ENCODE assay signal across 15 cellular contexts in the genomic region with DNA sequence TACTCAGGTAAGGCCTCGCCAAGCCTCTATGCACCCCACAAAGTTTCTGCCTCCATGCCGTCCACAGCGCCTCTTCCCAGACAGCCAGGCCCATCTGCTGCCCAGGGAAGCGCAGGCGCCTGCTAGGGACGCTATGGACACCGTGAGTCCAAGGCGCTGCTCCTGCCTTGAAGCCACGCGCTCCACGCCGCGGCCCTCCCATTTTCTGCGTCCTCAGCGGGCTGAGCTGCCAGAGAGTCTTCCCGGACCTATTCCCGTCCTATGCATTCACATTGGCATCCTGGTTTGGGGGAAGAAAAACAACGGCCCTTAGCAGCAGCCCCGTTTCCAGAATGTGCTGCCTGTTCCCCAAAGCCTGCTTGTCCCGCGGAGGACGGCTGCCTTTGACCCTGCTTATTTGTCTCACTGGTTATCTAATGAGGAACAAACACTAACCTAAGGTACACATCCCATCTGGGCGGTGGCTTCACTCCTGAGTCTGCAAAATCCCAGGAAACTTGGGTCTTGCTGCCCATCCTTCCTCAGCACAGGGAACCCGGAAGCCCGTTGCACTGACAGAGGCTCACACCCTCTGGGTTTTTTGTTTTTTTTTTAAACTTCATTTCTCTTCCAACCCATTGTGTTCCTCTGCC. TPM values are rescaled to one million over a fixed set of nuclear protein-coding genes. Genes with fewer than 3 reads are reported as not detected.
A peak's percentile ranks its signal among the peaks of the same experiment; 100 is the strongest.
DNase-seq lines count a peak whose midpoint lies in the region; ATAC-seq and TF ChIP-seq lines count a peak whose summit lies in the region.
"Had no signal": no experiment of that assay in that cellular context is flagged by ENCODE, and none has a peak within 500 bp of the region (broad histone marks: within the 10 kb centered on the region; RNA-seq: fewer than 3 reads in every experiment).

No MANE protein-coding gene starts in this region.

- H3K36me3 ChIP-seq in endodermal cell (ENCODE audit: control insufficient read depth, insufficient read depth, low read length) (peaks cover 9% of the 10 kb centered on the region), mesenchymal stem cell (ENCODE audit: control insufficient read depth in 1 of 2, insufficient read depth in 2 of 2, low read depth in 1 of 2, low read length in 2 of 2) (peaks cover 52 to 59% of the 10 kb centered on the region in 2 experiments)

- peak overlapping the region; percentile 31 for H2BK15ac ChIP-seq in mesenchymal stem cell (ENCODE audit: low read depth, poor library complexity, severe bottlenecking)

- WGBS in endodermal cell (ENCODE audit: insufficient coverage in 1 of 2, insufficient read length in 1 of 2), 2 experiments = 92 to 93% methylated on average over 21 to 25 of the region's 25 CpGs
- 97% methylated on average over 25 of the region's 25 CpGs for WGBS in mesenchymal stem cell

- no peaks in the 10 kb centered on the region for H3K79me1 ChIP-seq in mesenchymal stem cell (replicated peaks; ENCODE audit: low read length, poor library complexity, severe bottlenecking)

- H3K14ac ChIP-seq in mesenchymal stem cell (ENCODE audit: low read length in 2 of 2) = no peak overlapping the region

- H3K4ac ChIP-seq in mesenchymal stem cell (ENCODE audit: low read depth in 1 of 2, low read length in 2 of 2) = no peak overlapping the region

- peak overlapping the region; percentile 25 for H4K91ac ChIP-seq in mesenchymal stem cell (ENCODE audit: low read length)

- H3K4me2 ChIP-seq in mesenchymal stem cell (ENCODE audit: low read length, poor library complexity, severe bottlenecking) = no peak overlapping the region
- H3K4me2 ChIP-seq: BLaER1 had no signal

- no peak for TF ChIP-seq CTCF in endodermal cell (conservative IDR thresholded peaks at IDR 0.05)

- peak; percentile 60 for DNase-seq in Right ventricle myocardium inferior (ENCODE audit: missing footprints)
- no peak for DNase-seq in Right ventricle myocardium superior
- no peak for DNase-seq in endodermal cell
- DNase-seq in mesenchymal stem cell = no peak
- no peak for DNase-seq in KG1 (lab: John Stamatoyannopoulos, UW)
- no peak for DNase-seq in OCI-M2 (lab: John Stamatoyannopoulos, UW; ENCODE audit: unreplicated experiment)
- DNase-seq: AML-193; Caco-2; CD8-positive, alpha-beta memory T cell; DND-41; GDM1 had no signal

- H2AFZ ChIP-seq in mesenchymal stem cell (ENCODE audit: low read depth, low read length) = no peak overlapping the region

- no peak overlapping the region for H2BK120ac ChIP-seq in mesenchymal stem cell (ENCODE audit: low read depth, low read length)

- H4K8ac ChIP-seq in mesenchymal stem cell (ENCODE audit: low read length) = no peak overlapping the region

- H3K9ac ChIP-seq in endodermal cell (ENCODE audit: extremely low read depth, low read length, poor library complexity, severe bottlenecking) (no peak overlapping the region), mesenchymal stem cell (ENCODE audit: low read length) (no peak overlapping the region)
- H3K9ac ChIP-seq: BLaER1 had no signal

- H3K9me3 Mint-ChIP-seq in endodermal cell = no peaks in the 10 kb centered on the region
- H3K9me3 Mint-ChIP-seq: CD8-positive, alpha-beta memory T cell had no signal

- no peaks in the 10 kb centered on the region for H3K27me3 ChIP-seq in endodermal cell (ENCODE audit: control insufficient read depth, insufficient read depth, low read length, poor library complexity, severe bottlenecking)
- no peaks in the 10 kb centered on the region for H3K27me3 ChIP-seq in mesenchymal stem cell (ENCODE audit: control insufficient read depth in 1 of 2, insufficient read depth in 1 of 2, low read length in 2 of 2)
- H3K27me3 ChIP-seq: BLaER1 had no signal

- no peak overlapping the region for H3K18ac ChIP-seq in mesenchymal stem cell (ENCODE audit: low read depth in 1 of 2, low read length in 2 of 2)

- peaks cover 18% of the 10 kb centered on the region for H3K36me3 Mint-ChIP-seq in endodermal cell (ENCODE audit: low read depth)

- H3K4me1 ChIP-seq in endodermal cell (ENCODE audit: control insufficient read depth, insufficient read depth, low read length) (peaks cover 2% of the 10 kb centered on the region), mesenchymal stem cell (ENCODE audit: control insufficient read depth, insufficient read depth, low read depth, low read length) (peaks cover 7% of the 10 kb centered on the region)
- H3K4me1 ChIP-seq: BLaER1, Caco-2 had no signal

- H3K4me3 ChIP-seq in endodermal cell (ENCODE audit: low read length) (no peak overlapping the region), mesenchymal stem cell (ENCODE audit: insufficient read depth in 1 of 2, low read depth in 1 of 2, low read length in 2 of 2) (no peak overlapping the region)
- H3K4me3 ChIP-seq: BLaER1 had no signal

- no peak overlapping the region for H2AK5ac ChIP-seq in mesenchymal stem cell (ENCODE audit: low read length, severe bottlenecking)

- intact Hi-C loops in Right ventricle myocardium inferior (cut with DNase I) = no loop called here
- intact Hi-C loops in Right ventricle myocardium superior (cut with DNase I) = no loop called here

- no peak overlapping the region for H2BK12ac ChIP-seq in mesenchymal stem cell (ENCODE audit: low read length in 2 of 2)

- H3K27ac ChIP-seq in endodermal cell (ENCODE audit: low read depth, low read length) (no peak overlapping the region), mesenchymal stem cell (ENCODE audit: low read length, poor library complexity, severe bottlenecking) (no peak overlapping the region)
- H3K27ac ChIP-seq: 22Rv1, BLaER1, HL-60 had no signal

- H3K4me3 Mint-ChIP-seq in endodermal cell = no peak overlapping the region
- H3K4me3 Mint-ChIP-seq: CD8-positive, alpha-beta memory T cell had no signal

- no peaks in the 10 kb centered on the region for H3K9me3 ChIP-seq in endodermal cell (ENCODE audit: control insufficient read depth, low read length)
- no peaks in the 10 kb centered on the region for H3K9me3 ChIP-seq in mesenchymal stem cell (ENCODE audit: control insufficient read depth, low read length)
- H3K9me3 ChIP-seq: BLaER1, Caco-2 had no signal

- ATAC-seq in Right ventricle myocardium inferior (no peak), Right ventricle myocardium superior (ENCODE audit: poor library complexity) (no peak), GM18858 (IDR thresholded peaks at IDR 0.05; ENCODE audit: unreplicated experiment) (no peak)

- no peaks in the 10 kb centered on the region for H3K4me1 Mint-ChIP-seq in endodermal cell
- H3K4me1 Mint-ChIP-seq: CD8-positive, alpha-beta memory T cell had no signal

- H3K27me3 Mint-ChIP-seq in endodermal cell (ENCODE audit: insufficient read depth) = no peaks in the 10 kb centered on the region

- no peak overlapping the region for H2BK5ac ChIP-seq in mesenchymal stem cell (ENCODE audit: low read depth, low read length, poor library complexity, severe bottlenecking)

- H3K27ac Mint-ChIP-seq in endodermal cell = peak overlapping the region; percentile 20

- no peak overlapping the region for H3K23ac ChIP-seq in mesenchymal stem cell (ENCODE audit: low read length in 2 of 2)

RNA-seq across cellular contexts. Expression of a gene that starts 38.0 kb away (rescaled TPM):
- 61.7 TPM for total RNA-seq in Right ventricle myocardium inferior
- total RNA-seq in Right ventricle myocardium superior = 68.1 TPM
- total RNA-seq in endodermal cell = 10 to 100 TPM; 24.9 to 28.2 TPM
- 63.3 TPM for polyA plus RNA-seq in endodermal cell (2013, experiment 1 of 2)
- 58.3 TPM for polyA plus RNA-seq in endodermal cell (2013, experiment 2 of 2)
- 52.7 TPM for polyA plus RNA-seq in mesenchymal stem cell (2013, experiment 1 of 2)
- polyA plus RNA-seq in mesenchymal stem cell (2013, experiment 2 of 2) = 55.4 TPM

RNA-seq across cellular contexts. Expression of a gene that starts 38.2 kb away (rescaled TPM):
- total RNA-seq in Right ventricle myocardium inferior = 11.8 TPM
- 9.4 TPM for total RNA-seq in Right ventricle myocardium superior
- total RNA-seq in endodermal cell = 10 to 100 TPM; 12.8 to 22.6 TPM
- polyA plus RNA-seq in endodermal cell (2013, experiment 1 of 2) = 31.2 TPM
- 32.0 TPM for polyA plus RNA-seq in endodermal cell (2013, experiment 2 of 2)
- polyA plus RNA-seq in mesenchymal stem cell (2013, experiment 1 of 2) = 48.3 TPM
- polyA plus RNA-seq in mesenchymal stem cell (2013, experiment 2 of 2) = 46.7 TPM

RNA-seq across cellular contexts. Expression of a gene that starts 57.9 kb away (rescaled TPM):
- 56.1 TPM for total RNA-seq in Right ventricle myocardium inferior
- 50.9 TPM for total RNA-seq in Right ventricle myocardium superior
- 10 to 100 TPM; 32.0 to 39.8 TPM for total RNA-seq in endodermal cell
- 30.8 TPM for polyA plus RNA-seq in endodermal cell (2013, experiment 1 of 2)
- polyA plus RNA-seq in endodermal cell (2013, experiment 2 of 2) = 29.5 TPM
- 19.1 TPM for polyA plus RNA-seq in mesenchymal stem cell (2013, experiment 1 of 2)
- 19.2 TPM for polyA plus RNA-seq in mesenchymal stem cell (2013, experiment 2 of 2)

RNA-seq across cellular contexts. Expression of a gene that starts 58.2 kb away (rescaled TPM):
- total RNA-seq in Right ventricle myocardium inferior (32.2 TPM), Right ventricle myocardium superior (27.1 TPM), endodermal cell (10 to 100 TPM; 50.9 to 53.5 TPM)
- polyA plus RNA-seq in endodermal cell (2013, experiment 1 of 2) = 51.3 TPM
- polyA plus RNA-seq in endodermal cell (2013, experiment 2 of 2) = 55.3 TPM
- 139 TPM for polyA plus RNA-seq in mesenchymal stem cell (2013, experiment 1 of 2)
- 132 TPM for polyA plus RNA-seq in mesenchymal stem cell (2013, experiment 2 of 2)
